ENCODE assay signal across 31 cellular contexts in the genomic region with DNA sequence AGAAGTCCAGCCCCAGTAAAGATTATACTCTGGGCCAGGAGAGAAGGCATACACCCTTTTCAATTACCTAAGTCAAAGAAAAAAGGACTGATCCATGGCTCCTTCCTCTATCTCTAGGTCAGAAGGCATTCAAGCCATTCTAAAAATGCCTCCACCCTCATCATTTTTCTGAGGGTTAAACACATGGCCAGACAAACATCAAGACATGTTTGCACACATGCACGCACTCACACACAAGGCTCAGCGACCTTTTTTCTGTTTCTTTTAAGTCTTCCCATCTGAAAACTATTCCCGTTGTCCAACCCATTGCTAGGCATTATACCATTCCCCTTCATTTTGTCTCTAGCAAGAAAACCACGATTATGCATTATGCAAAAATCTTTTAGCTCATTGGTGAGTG.
"Had no signal": no experiment of that assay in that cellular context is flagged by ENCODE, and none has a peak within 500 bp of the region (broad histone marks: within the 10 kb centered on the region; RNA-seq: fewer than 3 reads in every experiment).

No MANE protein-coding gene starts in this region.

- H3K9me3 ChIP-seq: adrenal gland, body of pancreas, esophagus muscularis mucosa, gastrocnemius medialis, heart left ventricle had no signal

- H3K4me3 ChIP-seq: adrenal gland, body of pancreas, esophagus muscularis mucosa, gastrocnemius medialis, heart left ventricle had no signal

- FAIRE-seq: colon had no signal

- H3K36me3 ChIP-seq: adrenal gland, esophagus muscularis mucosa, gastrocnemius medialis, heart left ventricle, WERI-Rb-1 had no signal

- H3K27me3 ChIP-seq: adrenal gland, body of pancreas, foreskin keratinocyte, gastrocnemius medialis had no signal

- DNase-seq: activated B cell treated with CpG ODN at 0.5 μM for 24 hours; activated CD4-positive, alpha-beta T cell treated with anti-CD3 and anti-CD28 coated beads for 48 hours; activated CD4-positive, alpha-beta T cell treated with anti-CD3 and anti-CD28 coated beads, Interleukin-2, amount 50 U/mL, for 1 hour; activated CD4-positive, alpha-beta T cell treated with anti-CD3 and anti-CD28 coated beads, Interleukin-2, amount 50 U/mL, for 48 hours; activated CD8-positive, alpha-beta memory T cell treated with anti-CD3 and anti-CD28 coated beads for 24 hours; activated CD8-positive, alpha-beta T cell treated with anti-CD3 and anti-CD28 coated beads for 36 hours; activated effector memory CD4-positive, alpha-beta T cell treated with anti-CD3 and anti-CD28 coated beads, Interleukin-2, amount 50 U/mL, for 16 hours; activated naive CD4-positive, alpha-beta T cell treated with anti-CD3 and anti-CD28 coated beads for 36 hours; activated naive CD8-positive, alpha-beta T cell treated with anti-CD3 and anti-CD28 coated beads for 36 hours; activated naive CD8-positive, alpha-beta T cell treated with anti-CD3 and anti-CD28 coated beads, Interleukin-2, amount 50 U/mL, for 24 hours; activated T-cell treated with anti-CD3 and anti-CD28 coated beads, Interleukin-2, amount 50 U/mL, for 4 hours; adrenal gland; amygdala; aorta; body of pancreas; caudate nucleus; cortex of kidney; dermis blood vessel endothelial cell; effector CD4-positive, alpha-beta T cell; effector memory CD8-positive, alpha-beta T cell; erythroblast; foreskin keratinocyte; gastrocnemius medialis; glutamatergic neuron; heart left ventricle; T-helper 17 cell; T1000; WERI-Rb-1 had no signal

- H3K27ac ChIP-seq: adrenal gland, body of pancreas, esophagus muscularis mucosa, foreskin keratinocyte, gastrocnemius medialis, heart left ventricle, WERI-Rb-1 had no signal

- ATAC-seq: activated CD4-positive, CD25-positive, alpha-beta regulatory T cell treated with anti-CD3 and anti-CD28 coated beads, Interleukin-2, amount 50 U/mL, for 24 hours; activated CD8-positive, alpha-beta T cell treated with anti-CD3 and anti-CD28 coated beads for 36 hours; activated naive CD8-positive, alpha-beta T cell treated with anti-CD3 and anti-CD28 coated beads, Interleukin-2, amount 50 U/mL, for 24 hours; activated T-cell treated with anti-CD3 and anti-CD28 coated beads, Interleukin-2, amount 50 U/mL, for 4 hours; body of pancreas; effector memory CD8-positive, alpha-beta T cell; gastrocnemius medialis; heart left ventricle; T-helper 17 cell had no signal

- H3K4me1 ChIP-seq: adrenal gland, body of pancreas, esophagus muscularis mucosa, gastrocnemius medialis, heart left ventricle had no signal
